Comparison of ENCODE assay signal across 7 cellular contexts in genomic region chr4:82241534-82241933, GRCh38.
"Had no signal": no experiment of that assay in that cellular context is flagged by ENCODE, and none has a peak within 500 bp of the region (broad histone marks: within the 10 kb centered on the region; RNA-seq: fewer than 3 reads in every experiment).

No MANE protein-coding gene starts in this region.

- H3K4me3 ChIP-seq: K562 had no signal

- DNase-seq: IMR-90, KBM-7, KG1 had no signal

- ATAC-seq: K562 had no signal

- H3K4me2 ChIP-seq: KMS-11 had no signal

- H3K27ac ChIP-seq: HL-60, KMS-11 had no signal

- H3K9ac ChIP-seq: KMS-11 had no signal

- FAIRE-seq: HTR-8/SVneo, K562 had no signal
